Comparison of ENCODE assay signal across 9 cellular contexts in genomic region chr1:25692560-25692959, GRCh38.
DNase-seq lines count a peak whose midpoint lies in the region; ATAC-seq, FAIRE-seq and TF ChIP-seq lines count a peak whose summit lies in the region.
"Had no signal": no experiment of that assay in that cellular context is flagged by ENCODE, and none has a peak within 500 bp of the region (broad histone marks: within the 10 kb centered on the region; RNA-seq: fewer than 3 reads in every experiment).

No MANE protein-coding gene starts in this region.

- H3K27me3 Mint-ChIP-seq in astrocyte (ENCODE audit: low read depth, unreplicated experiment) = peaks cover 14% of the 10 kb centered on the region
- no peaks in the 10 kb centered on the region for H3K27me3 Mint-ChIP-seq in neural crest cell (ENCODE audit: low read depth)
- H3K27me3 Mint-ChIP-seq in activated naive CD8-positive, alpha-beta T cell treated with anti-CD3 and anti-CD28 coated beads, Interleukin-2, amount 50 U/mL, for 24 hours = no peaks in the 10 kb centered on the region

- TF ChIP-seq CTCF in astrocyte (IDR thresholded peaks at IDR 0.05; ENCODE audit: insufficient read depth, low read depth, low read length) (peak; percentile 32), neural crest cell (conservative IDR thresholded peaks at IDR 0.05) (peak; percentile 65)

- no peak overlapping the region for H3K4me3 ChIP-seq in Karpas-422 (ENCODE audit: low read length)
- no peak overlapping the region for H3K4me3 ChIP-seq in astrocyte (ENCODE audit: insufficient read depth, low read depth, low read length)
- H3K4me3 ChIP-seq: BLaER1 had no signal

- H3K79me2 ChIP-seq in Karpas-422 (ENCODE audit: low read length) (no peaks in the 10 kb centered on the region), astrocyte (ENCODE audit: insufficient read depth, low read length) (no peaks in the 10 kb centered on the region)

- no peak for ATAC-seq in activated naive CD8-positive, alpha-beta T cell treated with anti-CD3 and anti-CD28 coated beads, Interleukin-2, amount 50 U/mL, for 24 hours

- H4K20me1 ChIP-seq in Karpas-422 (ENCODE audit: insufficient read depth, low read depth, low read length) (no peaks in the 10 kb centered on the region), astrocyte (ENCODE audit: insufficient read depth, low read length) (no peaks in the 10 kb centered on the region)
- H4K20me1 ChIP-seq: BLaER1 had no signal

- H3K9me3 Mint-ChIP-seq in astrocyte (ENCODE audit: unreplicated experiment) (no peaks in the 10 kb centered on the region), neural crest cell (no peaks in the 10 kb centered on the region)
- no peaks in the 10 kb centered on the region for H3K9me3 Mint-ChIP-seq in activated naive CD8-positive, alpha-beta T cell treated with anti-CD3 and anti-CD28 coated beads, Interleukin-2, amount 50 U/mL, for 24 hours

- no peak for FAIRE-seq in astrocyte (lab: Jason Lieb, UNC)

- H3K9me3 ChIP-seq in Karpas-422 (ENCODE audit: low read length) = no peaks in the 10 kb centered on the region
- H3K9me3 ChIP-seq in astrocyte (ENCODE audit: insufficient read depth, low read depth, low read length) = no peaks in the 10 kb centered on the region
- H3K9me3 ChIP-seq: BLaER1 had no signal

- H3K9ac ChIP-seq in Karpas-422 (ENCODE audit: low read length) = no peak overlapping the region
- H3K9ac ChIP-seq in astrocyte (ENCODE audit: low read length) = no peak overlapping the region
- H3K9ac ChIP-seq: BLaER1 had no signal

- peak; percentile 40 for DNase-seq in DMS53 (lab: John Stamatoyannopoulos, UW)
- no peak for DNase-seq in DMS53 treated with DMSO at 0.1 percent for 48 hours (lab: John Stamatoyannopoulos, UW; ENCODE audit: unreplicated experiment)
- DNase-seq in Karpas-422 = peak; percentile 63
- no peak for DNase-seq in astrocyte (ENCODE audit: low read depth)
- peak; percentile 50 for DNase-seq in neural crest cell (ENCODE audit: low read depth, low spot score)
- no peak for DNase-seq in T-helper 9 cell
- DNase-seq in NCI-H2107 (lab: John Stamatoyannopoulos, UW) = no peak
- DNase-seq in activated naive CD8-positive, alpha-beta T cell treated with anti-CD3 and anti-CD28 coated beads, Interleukin-2, amount 50 U/mL, for 24 hours = no peak

- H2AFZ ChIP-seq in Karpas-422 (ENCODE audit: low read length) (no peak overlapping the region), astrocyte (ENCODE audit: low read depth, low read length) (no peak overlapping the region)

- no peaks in the 10 kb centered on the region for H3K36me3 ChIP-seq in Karpas-422 (ENCODE audit: insufficient read depth, low read length)
- H3K36me3 ChIP-seq in astrocyte (ENCODE audit: insufficient read depth, low read length) = no peaks in the 10 kb centered on the region
- H3K36me3 ChIP-seq: BLaER1 had no signal

- H3K36me3 Mint-ChIP-seq in astrocyte (ENCODE audit: low read depth, unreplicated experiment) = no peaks in the 10 kb centered on the region
- no peaks in the 10 kb centered on the region for H3K36me3 Mint-ChIP-seq in neural crest cell (ENCODE audit: low read depth)
- no peaks in the 10 kb centered on the region for H3K36me3 Mint-ChIP-seq in activated naive CD8-positive, alpha-beta T cell treated with anti-CD3 and anti-CD28 coated beads, Interleukin-2, amount 50 U/mL, for 24 hours (ENCODE audit: low read depth)

- no peak overlapping the region for H3K27ac Mint-ChIP-seq in astrocyte (ENCODE audit: unreplicated experiment)
- no peak overlapping the region for H3K27ac Mint-ChIP-seq in neural crest cell (ENCODE audit: unreplicated experiment)
- H3K27ac Mint-ChIP-seq in activated naive CD8-positive, alpha-beta T cell treated with anti-CD3 and anti-CD28 coated beads, Interleukin-2, amount 50 U/mL, for 24 hours = no peak overlapping the region

- H3K4me3 Mint-ChIP-seq in astrocyte (ENCODE audit: unreplicated experiment) (no peak overlapping the region), neural crest cell (no peak overlapping the region)
- H3K4me3 Mint-ChIP-seq in activated naive CD8-positive, alpha-beta T cell treated with anti-CD3 and anti-CD28 coated beads, Interleukin-2, amount 50 U/mL, for 24 hours = no peak overlapping the region

- no peaks in the 10 kb centered on the region for H3K9me2 ChIP-seq in Karpas-422 (replicated peaks; ENCODE audit: insufficient read depth, low read length)

- H3K4me2 ChIP-seq in Karpas-422 (ENCODE audit: low read depth, low read length, poor library complexity, severe bottlenecking) (no peak overlapping the region), astrocyte (ENCODE audit: low read length) (no peak overlapping the region)
- H3K4me2 ChIP-seq: BLaER1 had no signal

- H3K27me3 ChIP-seq in Karpas-422 (ENCODE audit: low read length) (no peaks in the 10 kb centered on the region), astrocyte (ENCODE audit: insufficient read depth, low read length) (peaks cover 4% of the 10 kb centered on the region)
- H3K27me3 ChIP-seq: BLaER1 had no signal

- H3K4me1 Mint-ChIP-seq in astrocyte (ENCODE audit: low read depth, unreplicated experiment) = peaks cover 32% of the 10 kb centered on the region
- H3K4me1 Mint-ChIP-seq in neural crest cell = peaks cover 35% of the 10 kb centered on the region
- peaks cover 23% of the 10 kb centered on the region for H3K4me1 Mint-ChIP-seq in activated naive CD8-positive, alpha-beta T cell treated with anti-CD3 and anti-CD28 coated beads, Interleukin-2, amount 50 U/mL, for 24 hours

- H3K4me1 ChIP-seq in Karpas-422 (ENCODE audit: low read length) (no peaks in the 10 kb centered on the region), astrocyte (ENCODE audit: insufficient read depth, low read length) (peaks cover 25% of the 10 kb centered on the region)

- H3K27ac ChIP-seq in Karpas-422 (ENCODE audit: low read length) = no peak overlapping the region
- H3K27ac ChIP-seq in astrocyte (ENCODE audit: low read depth, low read length) = no peak overlapping the region
- H3K27ac ChIP-seq: BLaER1 had no signal

Comparison
In these comparisons a context has a peak if more than half of its experiments do, and no peak if none do; other contexts are left out.
1. DNase-seq: peak in DMS53 (single experiment), Karpas-422 (single experiment) and neural crest cell (single experiment); none in DMS53 treated with DMSO at 0.1 percent for 48 hours (single experiment), astrocyte (single experiment), T-helper 9 cell (single experiment), NCI-H2107 (single experiment) and activated naive CD8-positive, alpha-beta T cell treated with anti-CD3 and anti-CD28 coated beads, Interleukin-2, amount 50 U/mL, for 24 hours (single experiment).